In the genomic region with DNA sequence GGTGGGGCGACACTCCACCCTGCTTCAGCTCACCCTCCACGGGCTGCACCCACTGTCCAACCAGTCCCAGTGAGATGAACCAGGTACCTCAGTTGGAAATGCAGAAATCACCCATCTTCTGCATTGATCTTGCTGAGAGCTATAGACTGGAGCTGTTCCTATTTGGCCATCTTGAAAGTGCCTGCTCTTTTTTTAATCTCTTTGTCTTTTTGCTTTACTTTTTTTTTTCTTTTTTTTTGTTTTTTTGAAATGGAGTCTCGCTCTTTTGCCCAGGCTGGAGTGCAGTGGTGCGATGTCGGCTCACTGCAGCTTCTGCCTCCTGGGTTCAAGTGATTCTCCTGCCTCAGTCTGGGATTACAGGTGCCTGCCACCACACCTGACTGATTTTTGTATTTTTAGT, we compare ENCODE assay signal across 5 cellular contexts.
DNase-seq lines count a peak whose midpoint lies in the region; TF ChIP-seq lines count a peak whose summit lies in the region.
"Not testable (repeated sequence)": the region's sequence is repeated elsewhere in the genome, so short reads cannot be mapped to it uniquely, and the experiment has no call there.

No MANE protein-coding gene starts in this region.

- WGBS in H9 (ENCODE audit: extremely low coverage, insufficient read length, low lambda C conversion rate): no CpG with 5 or more reads among the region's 5 CpGs
- 91% methylated on average over 5 of the region's 5 CpGs for whole genome bisulfite sequencing in HUES64
- 77 to 100% methylated on average over 2 to 5 of the region's 5 CpGs for WGBS in endodermal cell (ENCODE audit: insufficient coverage in 1 of 2, insufficient read length in 1 of 2), 2 experiments

- H3K79me1 ChIP-seq in H9 (ENCODE audit: insufficient read depth, low read depth, low read length, poor library complexity, severe bottlenecking): not testable (repeated sequence)

- not testable (repeated sequence) for H2BK120ac ChIP-seq in H9 (ENCODE audit: low read depth, low read length, poor library complexity, severe bottlenecking)

- H4K91ac ChIP-seq in H9 (ENCODE audit: insufficient read length, low read depth, low read length): not testable (repeated sequence)

- H3K4me3 Mint-ChIP-seq in H9, neural progenitor cell: not testable (repeated sequence)
- H3K4me3 Mint-ChIP-seq in endodermal cell: peak overlapping the region; percentile 18

- H3K56ac ChIP-seq in H9 (ENCODE audit: insufficient read length, low read depth, low read length): not testable (repeated sequence)

- not testable (repeated sequence) for H3K27ac ChIP-seq in H9 (ENCODE audit: insufficient read length, low read depth, low read length); HUES64 (ENCODE audit: low read depth, low read length); endodermal cell (ENCODE audit: low read depth, low read length); iPS-20b (ENCODE audit: low read length); neural progenitor cell

- H3K4me1 Mint-ChIP-seq in H9 (peaks cover 9 to 17% of the 10 kb centered on the region in 2 experiments), endodermal cell (peaks cover 16% of the 10 kb centered on the region), neural progenitor cell (peaks cover 26% of the 10 kb centered on the region)

- H4K20me1 ChIP-seq in H9 (ENCODE audit: control insufficient read depth, insufficient read depth, insufficient read length); neural progenitor cell (ENCODE audit: low read depth): not testable (repeated sequence)

- H2BK15ac ChIP-seq in H9 (ENCODE audit: low read depth, low read length): not testable (repeated sequence)

- not testable (repeated sequence) for TF ChIP-seq CTCF in H9 (conservative IDR thresholded peaks at IDR 0.05); endodermal cell (conservative IDR thresholded peaks at IDR 0.05); neural progenitor cell (IDR thresholded peaks at IDR 0.05)

- H3K14ac ChIP-seq in H9 (ENCODE audit: insufficient read depth, low read length): not testable (repeated sequence)

- not testable (repeated sequence) for H4K5ac ChIP-seq in H9 (ENCODE audit: insufficient read length, low read depth, low read length)

- not testable (repeated sequence) for H3K4ac ChIP-seq in H9 (ENCODE audit: low read depth, low read length)

- DNase-seq in H9; endodermal cell; neural progenitor cell (ENCODE audit: low spot score): not testable (repeated sequence)

- not testable (repeated sequence) for H3K27me3 Mint-ChIP-seq in H9 (ENCODE audit: low read depth); endodermal cell (ENCODE audit: insufficient read depth); neural progenitor cell (ENCODE audit: insufficient read depth, low read depth)

- not testable (repeated sequence) for H2BK20ac ChIP-seq in H9 (ENCODE audit: low read depth, low read length, poor library complexity, severe bottlenecking)

- not testable (repeated sequence) for H3K23me2 ChIP-seq in H9 (ENCODE audit: insufficient read length, low read depth, low read length, poor library complexity, severe bottlenecking)

- H3K9me3 Mint-ChIP-seq in H9, endodermal cell, neural progenitor cell: not testable (repeated sequence)

- not testable (repeated sequence) for H3F3A ChIP-seq in neural progenitor cell (ENCODE audit: low read depth)

- H3K18ac ChIP-seq in H9 (ENCODE audit: insufficient read length, low read depth, low read length): peak overlapping the region; percentile 56

- H2BK12ac ChIP-seq in H9 (ENCODE audit: insufficient read length, low read depth, low read length): not testable (repeated sequence)

- not testable (repeated sequence) for H2BK5ac ChIP-seq in H9 (ENCODE audit: insufficient read length, low read length)

- H2AFZ ChIP-seq in H9 (ENCODE audit: low read length): not testable (repeated sequence)
- peak overlapping the region; percentile 93 for H2AFZ ChIP-seq in neural progenitor cell (replicated peaks)

- not testable (repeated sequence) for H3K4me3 ChIP-seq in HUES64 (ENCODE audit: low read length); endodermal cell (ENCODE audit: low read length); neural progenitor cell
- peak overlapping the region; percentile 27; the same call in 1 of the 2 replicates for H3K4me3 ChIP-seq in iPS-20b (ENCODE audit: low read length)

- H2AK5ac ChIP-seq in H9 (ENCODE audit: insufficient read length, low read length): not testable (repeated sequence)

- H3K23ac ChIP-seq in H9 (ENCODE audit: insufficient read length, low read depth, low read length): not testable (repeated sequence)

- not testable (repeated sequence) for H3K36me3 ChIP-seq in HUES64 (ENCODE audit: insufficient read depth, low read length); endodermal cell (ENCODE audit: control insufficient read depth, insufficient read depth, low read length); iPS-20b (ENCODE audit: insufficient read depth, low read depth, low read length); neural progenitor cell

- not testable (repeated sequence) for H3K9me3 ChIP-seq in H9 (ENCODE audit: control insufficient read depth, low read depth, low read length); HUES64 (ENCODE audit: insufficient read depth, low read depth, low read length); endodermal cell (ENCODE audit: control insufficient read depth, low read length); iPS-20b (ENCODE audit: insufficient read depth, low read depth, low read length); neural progenitor cell (ENCODE audit: low read depth)

- H3K27me3 ChIP-seq in H9 (ENCODE audit: insufficient read depth, low read length); HUES64 (ENCODE audit: insufficient read depth, low read length); endodermal cell (ENCODE audit: control insufficient read depth, insufficient read depth, low read length, poor library complexity, severe bottlenecking); iPS-20b (ENCODE audit: insufficient read depth, low read length); neural progenitor cell: not testable (repeated sequence)

- not testable (repeated sequence) for H3K36me3 Mint-ChIP-seq in H9 (ENCODE audit: insufficient read depth in 1 of 3, low read depth in 3 of 3); endodermal cell (ENCODE audit: low read depth); neural progenitor cell

- not testable (repeated sequence) for H3K79me2 ChIP-seq in H9 (ENCODE audit: insufficient read depth, low read length); neural progenitor cell (ENCODE audit: low read depth)

- H4K8ac ChIP-seq in H9 (replicated peaks; ENCODE audit: insufficient read length, low read depth, low read length): not testable (repeated sequence)

- peak overlapping the region in 1 of 3 experiments; percentile 53; a peak in 1 of 7 replicates for H3K27ac Mint-ChIP-seq in H9
- peak overlapping the region; percentile 77 for H3K27ac Mint-ChIP-seq in endodermal cell
- not testable (repeated sequence) for H3K27ac Mint-ChIP-seq in neural progenitor cell

- not testable (repeated sequence) for H3K9ac ChIP-seq in H9 (ENCODE audit: extremely low read depth, insufficient read length, low read length); endodermal cell (ENCODE audit: extremely low read depth, low read length, poor library complexity, severe bottlenecking); neural progenitor cell
- H3K9ac ChIP-seq in HUES64 (ENCODE audit: low read depth, low read length) (0 out of 2 replicates have a peak overlapping the region, but pooled peaks have one; percentile 32), iPS-20b (ENCODE audit: low read depth, low read length) (peak overlapping the region; percentile 37; the same call in 1 of the 2 replicates)

- H3K4me2 ChIP-seq in H9 (ENCODE audit: insufficient read depth, insufficient read length, low read length); neural progenitor cell: not testable (repeated sequence)

- H3K4me1 ChIP-seq in H9 (ENCODE audit: insufficient read depth, low read length); HUES64 (ENCODE audit: insufficient read depth, low read length); endodermal cell (ENCODE audit: control insufficient read depth, insufficient read depth, low read length); iPS-20b (ENCODE audit: insufficient read depth, low read length): not testable (repeated sequence)
- H3K4me1 ChIP-seq in neural progenitor cell: peaks cover 16% of the 10 kb centered on the region

- not testable (repeated sequence) for H3T11ph ChIP-seq in H9 (ENCODE audit: low read length)
